1 cellular context compared by ENCODE assay signal in the genomic region with DNA sequence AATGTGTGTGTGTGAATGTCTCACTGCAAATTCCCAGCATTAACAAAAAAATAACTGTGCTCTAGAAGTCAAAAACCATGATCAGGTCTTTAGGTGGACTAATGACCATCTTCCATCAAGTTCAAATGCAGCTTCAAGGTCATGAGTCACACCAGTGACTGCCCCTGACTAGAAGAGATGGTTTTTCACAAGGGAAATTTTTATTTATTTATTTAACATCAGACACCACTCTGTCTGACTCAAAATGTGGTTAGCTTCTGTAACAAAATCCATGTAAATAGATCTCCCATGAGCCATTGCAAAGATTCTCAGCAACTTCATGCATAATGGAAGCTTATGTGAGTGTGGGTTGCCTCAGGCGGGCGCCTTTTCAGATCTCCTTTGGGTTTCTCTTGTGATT.
TF ChIP-seq lines count a peak whose summit lies in the region.

No MANE protein-coding gene starts in this region.

TF ChIP-seq in IMR-90, 13 proteins besides CTCF, POLR2A, EP300 and RAD21 (continued from another document):
- TF ChIP-seq, protein P1, sequence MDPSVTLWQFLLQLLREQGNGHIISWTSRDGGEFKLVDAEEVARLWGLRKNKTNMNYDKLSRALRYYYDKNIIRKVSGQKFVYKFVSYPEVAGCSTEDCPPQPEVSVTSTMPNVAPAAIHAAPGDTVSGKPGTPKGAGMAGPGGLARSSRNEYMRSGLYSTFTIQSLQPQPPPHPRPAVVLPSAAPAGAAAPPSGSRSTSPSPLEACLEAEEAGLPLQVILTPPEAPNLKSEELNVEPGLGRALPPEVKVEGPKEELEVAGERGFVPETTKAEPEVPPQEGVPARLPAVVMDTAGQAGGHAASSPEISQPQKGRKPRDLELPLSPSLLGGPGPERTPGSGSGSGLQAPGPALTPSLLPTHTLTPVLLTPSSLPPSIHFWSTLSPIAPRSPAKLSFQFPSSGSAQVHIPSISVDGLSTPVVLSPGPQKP (IDR thresholded peaks at IDR 0.05; ENCODE audit: borderline replicate concordance, low read depth, low read length), result no peak
- TF ChIP-seq NFE2L2 (IDR thresholded peaks at IDR 0.05; ENCODE audit: low read depth, low read length) (no peak), CHD1 (IDR thresholded peaks at IDR 0.05; ENCODE audit: low read depth, low read length) (no peak)
